ENCODE assay signal across 11 cellular contexts in the genomic region with DNA sequence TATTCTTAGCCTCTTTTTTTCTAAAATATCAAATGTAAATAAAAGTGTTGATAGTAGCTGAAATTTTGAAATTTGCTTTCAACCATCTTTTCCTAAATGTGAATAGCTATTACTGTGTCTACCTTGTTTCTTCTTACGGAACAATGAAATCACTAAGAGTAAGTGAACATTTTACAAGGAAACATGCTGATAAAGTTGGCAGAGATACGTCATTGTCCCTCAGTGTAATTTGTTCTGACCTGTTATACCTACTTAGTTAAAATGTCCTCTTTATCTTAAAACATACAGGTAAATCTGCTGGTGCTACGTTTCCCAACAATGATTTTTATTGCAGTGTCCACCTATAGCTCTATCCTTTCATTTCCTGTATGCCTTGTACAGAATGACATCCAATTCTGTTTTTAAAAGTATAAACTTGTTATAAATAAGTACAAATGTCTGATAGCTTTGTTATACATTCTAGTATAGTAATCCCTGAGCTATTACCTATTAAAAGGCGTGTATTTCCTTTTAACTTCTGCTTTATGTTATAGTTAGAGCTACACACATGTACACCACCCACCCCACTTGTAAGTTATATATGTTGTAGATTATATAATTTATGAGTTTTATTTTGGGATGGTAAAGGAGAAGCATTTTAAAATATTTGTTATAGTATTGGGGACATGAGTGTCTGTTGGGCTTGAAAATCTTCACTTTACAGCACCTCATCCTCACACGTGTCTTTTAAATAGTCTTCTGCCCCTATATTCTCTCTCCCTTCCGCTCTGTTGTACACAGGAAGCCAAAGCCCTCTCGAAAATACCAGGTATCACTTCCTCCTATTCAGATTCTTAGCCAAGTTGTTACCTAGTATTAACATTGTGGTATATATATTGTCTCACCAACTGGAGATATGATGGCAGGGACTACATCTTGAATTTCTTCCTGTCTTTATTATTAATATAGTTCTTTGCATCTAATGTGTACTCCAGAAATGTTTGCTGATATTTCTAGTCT.
DNase-seq lines count a peak whose midpoint lies in the region; ATAC-seq and TF ChIP-seq lines count a peak whose summit lies in the region.
"Had no signal": no experiment of that assay in that cellular context is flagged by ENCODE, and none has a peak within 500 bp of the region (broad histone marks: within the 10 kb centered on the region; RNA-seq: fewer than 3 reads in every experiment).

No MANE protein-coding gene starts in this region.

- intact Hi-C loops in posterior cingulate gyrus (cut with DNase I): no loop called here

- ATAC-seq in GM19438 (IDR thresholded peaks at IDR 0.05; ENCODE audit: low read depth, unreplicated experiment) (peak; percentile 99), HG02943 (IDR thresholded peaks at IDR 0.05; ENCODE audit: low read depth, unreplicated experiment) (peak; percentile 99)
- ATAC-seq: psoas muscle had no signal

- TF ChIP-seq CTCF in GM10266 (IDR thresholded peaks at IDR 0.05; ENCODE audit: control insufficient read depth, insufficient read depth, low read depth, missing control alignments): no peak

- DNase-seq in GM10266 (ENCODE audit: extremely low spot score): peak; percentile 21
- DNase-seq in MV-4-11 (lab: John Stamatoyannopoulos, UW): peak; percentile 53
- no peak for DNase-seq in CD1c-positive myeloid dendritic cell (ENCODE audit: extremely low spot score)
- no peak for DNase-seq in 8988T
- DNase-seq in activated gamma-delta T cell treated with Interleukin-2 at 50 U/mL for 16 hours: no peak
- DNase-seq in posterior cingulate gyrus: no peak
- DNase-seq: activated naive CD4-positive, alpha-beta T cell; NCI-H1417 treated with DMSO at 0.1 percent for 48 hours; psoas muscle had no signal

Comparison
In these comparisons a context has a peak if more than half of its experiments do, and no peak if none do; other contexts are left out.
1. DNase-seq: peak in GM10266 (single experiment) and MV-4-11 (single experiment); none in CD1c-positive myeloid dendritic cell (single experiment), 8988T (single experiment), activated gamma-delta T cell treated with Interleukin-2 at 50 U/mL for 16 hours (single experiment) and posterior cingulate gyrus (0 of 10).